ENCODE assay signal across 12 cellular contexts in the genomic region with DNA sequence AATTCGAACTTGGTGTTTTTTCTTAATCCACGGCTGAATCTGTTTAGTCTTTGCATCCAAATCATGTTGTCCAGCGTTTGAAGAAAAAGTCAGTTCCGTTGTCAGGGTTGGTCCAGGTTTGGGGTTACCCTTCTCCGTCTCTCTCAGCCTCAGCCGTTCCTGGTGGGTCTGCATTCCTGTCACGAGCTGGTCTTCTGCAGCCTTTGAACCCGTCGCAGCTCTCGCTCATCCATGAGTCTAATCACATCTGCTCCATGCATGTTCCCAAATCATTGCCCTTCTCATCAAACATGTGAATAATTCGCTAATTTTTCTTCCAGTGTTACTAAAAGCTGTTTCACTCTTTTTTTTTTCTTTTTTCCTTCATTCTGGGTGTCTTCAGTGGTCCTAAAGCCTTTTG.
"Had no signal": no experiment of that assay in that cellular context is flagged by ENCODE, and none has a peak within 500 bp of the region (broad histone marks: within the 10 kb centered on the region; RNA-seq: fewer than 3 reads in every experiment).

No MANE protein-coding gene starts in this region.

- H3K36me3 ChIP-seq: lower lobe of right lung, spleen, suprapubic skin had no signal

- H3K4me3 Mint-ChIP-seq: activated naive CD8-positive, alpha-beta T cell treated with anti-CD3 and anti-CD28 coated beads for 36 hours; endodermal cell had no signal

- H3K4me3 ChIP-seq: lower lobe of right lung, spleen, suprapubic skin had no signal

- DNase-seq: activated naive CD8-positive, alpha-beta T cell treated with anti-CD3 and anti-CD28 coated beads for 36 hours; activated T-cell treated with anti-CD3 and anti-CD28 coated beads for 4 hours; cerebellar nuclear complex; endodermal cell; lower lobe of right lung; midbrain; naive B cell; right cardiac atrium; spleen; stimulated activated CD4-positive, alpha-beta T cell treated with anti-CD3 and anti-CD28 coated beads, Interleukin-1b, Interleukin-23, amount 100 ng/mL, for 48 hours; stimulated activated naive CD8-positive, alpha-beta T cell treated with anti-CD3 and anti-CD28 coated beads, Interleukin-15, Interleukin-2, amounts not matched to agents 100 U/mL and 50 U/mL, for 24 hours had no signal

- H3K27ac ChIP-seq: lower lobe of right lung, spleen, suprapubic skin had no signal

- H3K9me3 ChIP-seq: lower lobe of right lung, spleen, suprapubic skin had no signal

- ATAC-seq: lower lobe of right lung; right cardiac atrium; stimulated activated naive CD8-positive, alpha-beta T cell treated with anti-CD3 and anti-CD28 coated beads, Interleukin-15, Interleukin-2, amounts not matched to agents 100 U/mL and 50 U/mL, for 24 hours had no signal

- H3K36me3 Mint-ChIP-seq: naive B cell had no signal

- H3K9me3 Mint-ChIP-seq: activated naive CD8-positive, alpha-beta T cell treated with anti-CD3 and anti-CD28 coated beads for 36 hours; endodermal cell had no signal

- H3K27ac Mint-ChIP-seq: activated naive CD8-positive, alpha-beta T cell treated with anti-CD3 and anti-CD28 coated beads for 36 hours; endodermal cell had no signal
